In genomic region chr14:93239869-93240677, GRCh38 we compare ENCODE assay signal across 14 cellular contexts. TPM values are rescaled to one million over a fixed set of nuclear protein-coding genes. Genes with fewer than 3 reads are reported as not detected.
DNase-seq lines count a peak whose midpoint lies in the region; FAIRE-seq and TF ChIP-seq lines count a peak whose summit lies in the region.
"Had no signal": no experiment of that assay in that cellular context is flagged by ENCODE, and none has a peak within 500 bp of the region (broad histone marks: within the 10 kb centered on the region; RNA-seq: fewer than 3 reads in every experiment).

No MANE protein-coding gene starts in this region.

- FAIRE-seq in astrocyte (lab: Jason Lieb, UNC): no peak

- H3K36me3 ChIP-seq in astrocyte (ENCODE audit: insufficient read depth, low read length): peaks cover 10% of the 10 kb centered on the region

- H3K9me3 ChIP-seq in astrocyte (ENCODE audit: insufficient read depth, low read depth, low read length): no peaks in the 10 kb centered on the region

- H3K4me2 ChIP-seq in astrocyte (ENCODE audit: low read length): peak overlapping the region; percentile 62

- peaks cover 17% of the 10 kb centered on the region for H3K4me1 Mint-ChIP-seq in astrocyte (ENCODE audit: low read depth, unreplicated experiment)
- H3K4me1 Mint-ChIP-seq: activated naive CD4-positive, alpha-beta T cell treated with anti-CD3 and anti-CD28 coated beads, Interleukin-2, amount 10 ng/mL, durations not matched to agents 7 days and 5 days had no signal

- no peaks in the 10 kb centered on the region for H3K79me2 ChIP-seq in astrocyte (ENCODE audit: insufficient read depth, low read length)

- no peaks in the 10 kb centered on the region for H3K9me3 Mint-ChIP-seq in astrocyte (ENCODE audit: unreplicated experiment)
- H3K9me3 Mint-ChIP-seq: activated naive CD4-positive, alpha-beta T cell treated with anti-CD3 and anti-CD28 coated beads, Interleukin-2, amount 10 ng/mL, durations not matched to agents 7 days and 5 days; stimulated activated naive CD8-positive, alpha-beta T cell treated with anti-CD3 and anti-CD28 coated beads, Interleukin-15, Interleukin-2, amounts not matched to agents 100 ng/mL and 50 ng/mL, for 24 hours had no signal

- TF ChIP-seq CTCF in AG10803 (conservative IDR thresholded peaks at IDR 0.05; ENCODE audit: low read length) (no peak), astrocyte (IDR thresholded peaks at IDR 0.05; ENCODE audit: insufficient read depth, low read depth, low read length) (no peak)

- H3K27ac ChIP-seq in astrocyte (ENCODE audit: low read depth, low read length): peak overlapping the region; percentile 71

- no peak overlapping the region for H3K4me3 ChIP-seq in AG10803 (ENCODE audit: low read length)
- H3K4me3 ChIP-seq in astrocyte (ENCODE audit: insufficient read depth, low read depth, low read length): no peak overlapping the region

- H3K4me3 Mint-ChIP-seq in astrocyte (ENCODE audit: unreplicated experiment): peak overlapping the region; percentile 8
- H3K4me3 Mint-ChIP-seq: activated naive CD4-positive, alpha-beta T cell treated with anti-CD3 and anti-CD28 coated beads, Interleukin-2, amount 10 ng/mL, durations not matched to agents 7 days and 5 days; stimulated activated naive CD8-positive, alpha-beta T cell treated with anti-CD3 and anti-CD28 coated beads, Interleukin-15, Interleukin-2, amounts not matched to agents 100 ng/mL and 50 ng/mL, for 24 hours had no signal

- H3K27me3 Mint-ChIP-seq in astrocyte (ENCODE audit: low read depth, unreplicated experiment): no peaks in the 10 kb centered on the region
- H3K27me3 Mint-ChIP-seq: stimulated activated naive CD8-positive, alpha-beta T cell treated with anti-CD3 and anti-CD28 coated beads, Interleukin-15, Interleukin-2, amounts not matched to agents 100 ng/mL and 50 ng/mL, for 24 hours had no signal

- DNase-seq in AG10803 (ENCODE audit: low read depth): peak; percentile 31
- peak; percentile 71 for DNase-seq in HS-5 (ENCODE audit: low read depth)
- peak; percentile 73 for DNase-seq in astrocyte (ENCODE audit: low read depth)
- peak; percentile 84 for DNase-seq in iris pigment epithelial cell (ENCODE audit: low read depth)
- DNase-seq in stimulated activated CD4-positive, alpha-beta T cell treated with anti-CD3 and anti-CD28 coated beads, Interleukin-2, amount 100 ng/mL, for 24 hours: no peak
- no peak for DNase-seq in NCI-H524 (lab: John Stamatoyannopoulos, UW)
- no peak for DNase-seq in activated CD4-positive, alpha-beta T cell treated with anti-CD3 and anti-CD28 coated beads, Interleukin-2, amount 50 U/mL, for 4 hours
- DNase-seq in HuH-7.5 (ENCODE audit: low spot score): no peak
- DNase-seq: activated naive CD4-positive, alpha-beta T cell treated with anti-CD3 and anti-CD28 coated beads, Interleukin-2, amount 10 ng/mL, durations not matched to agents 7 days and 5 days; effector CD4-positive, alpha-beta T cell; NCI-H2081; posterior cingulate gyrus; T-helper 1 cell had no signal

- peaks cover 14% of the 10 kb centered on the region for H3K36me3 Mint-ChIP-seq in astrocyte (ENCODE audit: low read depth, unreplicated experiment)

- H2AFZ ChIP-seq in astrocyte (ENCODE audit: low read depth, low read length): no peak overlapping the region

- peaks cover 14% of the 10 kb centered on the region for H3K4me1 ChIP-seq in astrocyte (ENCODE audit: insufficient read depth, low read length)

- no peaks in the 10 kb centered on the region for H4K20me1 ChIP-seq in astrocyte (ENCODE audit: insufficient read depth, low read length)

- H3K9ac ChIP-seq in astrocyte (ENCODE audit: low read length): peak overlapping the region; percentile 42

- peak overlapping the region; percentile 38 for H3K27ac Mint-ChIP-seq in astrocyte (ENCODE audit: unreplicated experiment)
- H3K27ac Mint-ChIP-seq: activated naive CD4-positive, alpha-beta T cell treated with anti-CD3 and anti-CD28 coated beads, Interleukin-2, amount 10 ng/mL, durations not matched to agents 7 days and 5 days; stimulated activated naive CD8-positive, alpha-beta T cell treated with anti-CD3 and anti-CD28 coated beads, Interleukin-15, Interleukin-2, amounts not matched to agents 100 ng/mL and 50 ng/mL, for 24 hours had no signal

- H3K27me3 ChIP-seq in astrocyte (ENCODE audit: insufficient read depth, low read length): no peaks in the 10 kb centered on the region

RNA-seq across cellular contexts. Expression of gene UBR7, which starts 33.0 kb away (rescaled TPM):
- 7.3 and 7.8 TPM in 2 replicates for total RNA-seq in astrocyte

RNA-seq across cellular contexts. Expression of gene GON7, which starts 33.2 kb away (rescaled TPM):
- total RNA-seq in astrocyte: 5.3 and 5.4 TPM in 2 replicates

RNA-seq across cellular contexts. Expression of gene LYSET, which starts 55.0 kb away (rescaled TPM):
- total RNA-seq in astrocyte: 9.1 and 9.8 TPM in 2 replicates

RNA-seq across cellular contexts. Expression of gene MOAP1, which starts 55.4 kb away (rescaled TPM):
- total RNA-seq in astrocyte: 15.8 and 16.1 TPM in 2 replicates

Comparison
In these comparisons a context has a peak if more than half of its experiments do, and no peak if none do; other contexts are left out.
1. DNase-seq: peak in AG10803 (single experiment), HS-5 (single experiment), astrocyte (single experiment) and iris pigment epithelial cell (single experiment); none in stimulated activated CD4-positive, alpha-beta T cell treated with anti-CD3 and anti-CD28 coated beads, Interleukin-2, amount 100 ng/mL, for 24 hours (0 of 2), NCI-H524 (0 of 2), activated CD4-positive, alpha-beta T cell treated with anti-CD3 and anti-CD28 coated beads, Interleukin-2, amount 50 U/mL, for 4 hours (0 of 2) and HuH-7.5 (single experiment).